ENCODE assay signal across 18 cellular contexts in the genomic region with DNA sequence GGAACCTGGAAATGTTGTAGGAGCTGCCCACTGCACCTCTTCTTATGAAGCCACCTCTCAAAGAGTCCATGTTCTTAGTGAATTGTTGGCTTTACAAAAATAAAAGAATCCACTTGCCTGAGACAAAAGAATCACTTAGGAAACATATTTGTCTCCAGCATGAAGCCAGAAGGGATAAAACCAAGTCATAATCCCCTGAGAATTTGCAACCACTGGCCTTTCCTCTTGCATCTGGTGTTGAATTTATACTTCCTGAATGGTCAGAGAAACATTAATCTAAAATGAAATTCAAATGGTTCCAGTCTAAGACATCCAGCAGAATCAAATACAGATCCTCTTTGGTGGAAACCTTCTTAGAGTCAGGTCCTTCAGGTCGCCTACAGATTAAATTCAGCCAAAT.
"Had no signal": no experiment of that assay in that cellular context is flagged by ENCODE, and none has a peak within 500 bp of the region (broad histone marks: within the 10 kb centered on the region; RNA-seq: fewer than 3 reads in every experiment).

No MANE protein-coding gene starts in this region.

- H3K27me3 ChIP-seq: esophagus muscularis mucosa, foreskin keratinocyte, heart right ventricle, right atrium auricular region, uterus had no signal

- DNase-seq: activated CD4-positive, alpha-beta T cell treated with anti-CD3 and anti-CD28 coated beads for 1 hour; activated CD4-positive, alpha-beta T cell treated with anti-CD3 and anti-CD28 coated beads, Interleukin-2, amount 10 ng/mL, durations not matched to agents 7 days and 5 days; activated CD8-positive, alpha-beta T cell treated with anti-CD3 and anti-CD28 coated beads for 36 hours; activated naive CD8-positive, alpha-beta T cell treated with anti-CD3 and anti-CD28 coated beads, Interleukin-2, amount 50 U/mL, for 24 hours; activated T-cell treated with anti-CD3 and anti-CD28 coated beads, Interleukin-2, amount 50 U/mL, for 48 hours; dermis blood vessel endothelial cell; effector CD4-positive, alpha-beta T cell; foreskin keratinocyte; heart right ventricle; kidney glomerular epithelial cell; lower lobe of right lung; mesendoderm; stimulated activated CD4-positive, alpha-beta T cell treated with anti-CD3 and anti-CD28 coated beads, Interleukin-2, amount 100 ng/mL, for 48 hours; stimulated activated naive CD8-positive, alpha-beta T cell treated with anti-CD3 and anti-CD28 coated beads, Interleukin-15, Interleukin-2, amounts not matched to agents 100 U/mL and 50 U/mL, for 24 hours; T-helper 2 cell; uterus had no signal

- H3K9me3 ChIP-seq: esophagus muscularis mucosa, heart right ventricle, lower lobe of right lung, right atrium auricular region, uterus had no signal

- H3K36me3 ChIP-seq: esophagus muscularis mucosa, heart right ventricle, lower lobe of right lung, right atrium auricular region, uterus had no signal

- H3K27ac ChIP-seq: esophagus muscularis mucosa, foreskin keratinocyte, heart right ventricle, lower lobe of right lung, right atrium auricular region, uterus had no signal

- H3K4me1 ChIP-seq: esophagus muscularis mucosa, lower lobe of right lung, right atrium auricular region, uterus had no signal

- H3K4me3 ChIP-seq: esophagus muscularis mucosa, heart right ventricle, lower lobe of right lung, right atrium auricular region, uterus had no signal
